18 cellular contexts compared by ENCODE assay signal in the genomic region with DNA sequence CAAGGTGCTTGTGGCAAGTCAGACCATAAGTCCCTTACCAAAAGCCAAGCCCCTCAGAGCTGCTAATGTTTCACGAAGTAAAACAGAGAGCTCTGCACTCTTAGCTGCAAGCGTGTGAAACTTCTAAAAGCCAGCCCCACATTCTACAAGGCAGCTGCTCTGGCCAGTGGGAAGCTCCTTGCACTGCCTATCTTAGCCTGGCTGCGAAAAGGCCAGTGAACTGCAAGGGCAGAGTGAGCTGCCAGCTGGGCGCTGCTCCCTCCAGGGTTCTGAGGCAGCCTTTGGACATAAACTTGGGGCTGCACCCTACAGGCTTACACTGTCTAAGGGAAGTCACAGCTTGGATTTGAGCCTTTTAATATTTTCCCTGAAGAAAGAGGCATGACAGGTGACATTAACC. TPM values are rescaled to one million over a fixed set of nuclear protein-coding genes. Genes with fewer than 3 reads are reported as not detected.
DNase-seq lines count a peak whose midpoint lies in the region; ATAC-seq lines count a peak whose summit lies in the region.
"Had no signal": no experiment of that assay in that cellular context is flagged by ENCODE, and none has a peak within 500 bp of the region (broad histone marks: within the 10 kb centered on the region; RNA-seq: fewer than 3 reads in every experiment).

No MANE protein-coding gene starts in this region.

- CTCF ChIA-PET in activated CD8-positive, alpha-beta memory T cell treated with anti-CD3 and anti-CD28 coated beads, Interleukin-2, amount 10 ng/mL, durations not matched to agents 7 days and 5 days (lab: Charles Lee), result interaction anchor here (1.2 to 1.5 kb wide), 3 partner anchors 8 to 57 kb away, joined by 3 to 4 read pairs (median 4); no protein-coding TSS in a partner anchor

- no peaks in the 10 kb centered on the region for H3K9me3 Mint-ChIP-seq in activated CD8-positive, alpha-beta memory T cell treated with anti-CD3 and anti-CD28 coated beads, Interleukin-2, amount 10 ng/mL, durations not matched to agents 7 days and 5 days (ENCODE audit: low read depth)
- no peaks in the 10 kb centered on the region for H3K9me3 Mint-ChIP-seq in effector memory CD8-positive, alpha-beta T cell
- H3K9me3 Mint-ChIP-seq: CD8-positive, alpha-beta T cell had no signal

- H3K27ac ChIP-seq in skeletal muscle tissue (ENCODE audit: low read depth, low read length), result peak overlapping the region; percentile 95

- H3K9me3 ChIP-seq in skeletal muscle tissue (ENCODE audit: control insufficient read depth in 3 of 3, low read length in 3 of 3), result no peaks in the 10 kb centered on the region
- H3K9me3 ChIP-seq: BE2C had no signal

- H3K27me3 Mint-ChIP-seq in activated CD8-positive, alpha-beta memory T cell treated with anti-CD3 and anti-CD28 coated beads, Interleukin-2, amount 10 ng/mL, durations not matched to agents 7 days and 5 days, result no peaks in the 10 kb centered on the region
- H3K27me3 Mint-ChIP-seq in effector memory CD8-positive, alpha-beta T cell, result no peaks in the 10 kb centered on the region

- no peak overlapping the region for H3K4me3 Mint-ChIP-seq in activated CD8-positive, alpha-beta memory T cell treated with anti-CD3 and anti-CD28 coated beads, Interleukin-2, amount 10 ng/mL, durations not matched to agents 7 days and 5 days
- H3K4me3 Mint-ChIP-seq in effector memory CD8-positive, alpha-beta T cell, result peak overlapping the region in 1 of 2 donors; percentile 1
- H3K4me3 Mint-ChIP-seq: CD8-positive, alpha-beta T cell had no signal

- H3K27ac Mint-ChIP-seq in activated CD8-positive, alpha-beta memory T cell treated with anti-CD3 and anti-CD28 coated beads, Interleukin-2, amount 10 ng/mL, durations not matched to agents 7 days and 5 days, result peak overlapping the region; percentile 45
- peak overlapping the region; percentile 77 to 83 for H3K27ac Mint-ChIP-seq in effector memory CD8-positive, alpha-beta T cell
- H3K27ac Mint-ChIP-seq: CD8-positive, alpha-beta T cell had no signal

- H3K4me1 ChIP-seq in skeletal muscle tissue (ENCODE audit: control insufficient read depth in 3 of 3, insufficient read depth in 3 of 3, low read length in 3 of 3), result peaks cover 75 to 96% (median 81%) of the 10 kb centered on the region in 3 donors

- ATAC-seq in activated CD8-positive, alpha-beta memory T cell treated with anti-CD3 and anti-CD28 coated beads, Interleukin-2, amount 10 ng/mL, durations not matched to agents 7 days and 5 days, result no peak
- ATAC-seq in effector memory CD8-positive, alpha-beta T cell (replicated peaks), result no peak
- ATAC-seq in HG03135 (IDR thresholded peaks at IDR 0.05; ENCODE audit: unreplicated experiment), result no peak
- ATAC-seq: CD8-positive, alpha-beta T cell; HCT116 had no signal

- peaks cover 16% of the 10 kb centered on the region for H3K36me3 Mint-ChIP-seq in activated CD8-positive, alpha-beta memory T cell treated with anti-CD3 and anti-CD28 coated beads, Interleukin-2, amount 10 ng/mL, durations not matched to agents 7 days and 5 days
- H3K36me3 Mint-ChIP-seq in effector memory CD8-positive, alpha-beta T cell (ENCODE audit: insufficient read depth), result peaks cover 11% of the 10 kb centered on the region

- H3K27me3 ChIP-seq in skeletal muscle tissue (ENCODE audit: control insufficient read depth in 3 of 3, insufficient read depth in 3 of 3, low read length in 3 of 3), result no peaks in the 10 kb centered on the region
- H3K27me3 ChIP-seq: BE2C had no signal

- peak overlapping the region in 2 of 3 donors; percentile 63 to 82 for H3K9ac ChIP-seq in skeletal muscle tissue (ENCODE audit: low read depth in 1 of 3, low read length in 3 of 3)

- peaks cover 47% of the 10 kb centered on the region for H3K4me1 Mint-ChIP-seq in activated CD8-positive, alpha-beta memory T cell treated with anti-CD3 and anti-CD28 coated beads, Interleukin-2, amount 10 ng/mL, durations not matched to agents 7 days and 5 days
- peaks cover 35 to 50% of the 10 kb centered on the region in 2 donors for H3K4me1 Mint-ChIP-seq in effector memory CD8-positive, alpha-beta T cell (ENCODE audit: low read depth in 2 of 2)

- no peak for DNase-seq in activated CD8-positive, alpha-beta memory T cell treated with anti-CD3 and anti-CD28 coated beads, Interleukin-2, amount 10 ng/mL, durations not matched to agents 7 days and 5 days
- no peak for DNase-seq in activated CD8-positive, alpha-beta memory T cell treated with anti-CD3 and anti-CD28 coated beads for 24 hours
- no peak for DNase-seq in effector memory CD8-positive, alpha-beta T cell
- DNase-seq in myocyte (ENCODE audit: low read depth) (peak; percentile 83), H4 (ENCODE audit: low spot score) (no peak), DMS53 treated with DMSO at 0.1 percent for 48 hours (lab: John Stamatoyannopoulos, UW; ENCODE audit: unreplicated experiment) (no peak)
- DNase-seq: 8988T; BE2C; CD8-positive, alpha-beta T cell; DMS79; NCI-H1105 treated with DMSO at 0.1 percent for 48 hours; NCI-H1694 treated with DMSO at 0.1 percent for 48 hours; NCI-H2107; NCI-H2227 treated with DMSO at 0.1 percent for 48 hours; NCI-H524 treated with DMSO at 0.1 percent for 48 hours had no signal

- H3K4me3 ChIP-seq in skeletal muscle tissue (ENCODE audit: low read length in 3 of 3), result peak overlapping the region; percentile 25 to 46 (median 38)

- peaks cover 21 to 35% (median 30%) of the 10 kb centered on the region in 3 donors for H3K36me3 ChIP-seq in skeletal muscle tissue (ENCODE audit: control insufficient read depth in 3 of 3, insufficient read depth in 3 of 3, low read length in 3 of 3)
- H3K36me3 ChIP-seq: BE2C had no signal

RNA-seq across cellular contexts. Expression of gene MUSTN1, which starts 2.2 kb away (rescaled TPM):
- total RNA-seq in activated CD8-positive, alpha-beta memory T cell treated with anti-CD3 and anti-CD28 coated beads, Interleukin-2, amount 10 ng/mL, durations not matched to agents 7 days and 5 days, result 1 to 10 TPM in 1 of 2 experiments, under 1 TPM in 1; 0.40 to 3.0 TPM
- total RNA-seq in myocyte (78.0 and 84.9 TPM in 2 replicates), skeletal muscle tissue (35.5 TPM)
- polyA plus RNA-seq in myocyte (2012), result 25.3 TPM
- total RNA-seq in H4 (2014; rRNA removed; shearing (Covaris generic)), result not detected in 2 replicates

RNA-seq across cellular contexts. Expression of gene ITIH4, which starts 6.5 kb away (rescaled TPM):
- total RNA-seq in activated CD8-positive, alpha-beta memory T cell treated with anti-CD3 and anti-CD28 coated beads, Interleukin-2, amount 10 ng/mL, durations not matched to agents 7 days and 5 days, result 10 to 100 TPM; 18.0 to 24.9 TPM
- 5.0 and 5.4 TPM in 2 replicates for total RNA-seq in myocyte
- polyA plus RNA-seq in myocyte (2012), result 4.6 TPM
- total RNA-seq in skeletal muscle tissue, result 4.2 TPM
- total RNA-seq in H4 (2014; rRNA removed; shearing (Covaris generic)), result 0.10 and 6.1 TPM in 2 replicates

RNA-seq across cellular contexts. Expression of gene ITIH3, which starts 42.4 kb away (rescaled TPM):
- not detected for total RNA-seq in activated CD8-positive, alpha-beta memory T cell treated with anti-CD3 and anti-CD28 coated beads, Interleukin-2, amount 10 ng/mL, durations not matched to agents 7 days and 5 days
- total RNA-seq in myocyte (not detected in 2 replicates), skeletal muscle tissue (2.1 TPM)
- polyA plus RNA-seq in myocyte (2012), result 14.8 TPM
- not detected in 2 replicates for total RNA-seq in H4 (2014; rRNA removed; shearing (Covaris generic))
- total RNA-seq: CD8-positive, alpha-beta T cell had no signal

RNA-seq across cellular contexts. Expression of gene ITIH1, which starts 59.6 kb away (rescaled TPM):
- total RNA-seq in activated CD8-positive, alpha-beta memory T cell treated with anti-CD3 and anti-CD28 coated beads, Interleukin-2, amount 10 ng/mL, durations not matched to agents 7 days and 5 days, result not detected
- total RNA-seq in myocyte (not detected in 2 replicates), skeletal muscle tissue (under 0.01 TPM)
- polyA plus RNA-seq in myocyte (2012), result 0.13 TPM
- total RNA-seq in H4 (2014; rRNA removed; shearing (Covaris generic)), result not detected in 2 replicates
- total RNA-seq: CD8-positive, alpha-beta T cell had no signal
